In genomic region chr15:67783303-67783702, GRCh38 we compare ENCODE assay signal across 1 cellular context.
TF ChIP-seq lines count a peak whose summit lies in the region.

No MANE protein-coding gene starts in this region.

TF ChIP-seq in GM12878, 131 proteins besides CTCF, POLR2A, EP300 and RAD21 (continued from another document):
- TF ChIP-seq SMAD5 (IDR thresholded peaks at IDR 0.05; ENCODE audit: low read depth) (no peak), IKZF2 (IDR thresholded peaks at IDR 0.05) (peak; percentile 41 to 48; a peak in 3 of 4 replicates), ZBED1 (IDR thresholded peaks at IDR 0.05; ENCODE audit: borderline replicate concordance) (no peak), ZNF24 (IDR thresholded peaks at IDR 0.05) (no peak), ATF7 (IDR thresholded peaks at IDR 0.05; ENCODE audit: low read depth) (no peak; the same call in 1 of the 2 replicates), SMC3 (IDR thresholded peaks at IDR 0.05; ENCODE audit: borderline replicate concordance, low read length) (peak; percentile 64; the same call in 1 of the 2 replicates), NBN (IDR thresholded peaks at IDR 0.05) (peak; percentile 81), PKNOX1 (IDR thresholded peaks at IDR 0.05) (peak; percentile 74), ZSCAN29 (IDR thresholded peaks at IDR 0.05) (no peak), IKZF1 (conservative IDR thresholded peaks at IDR 0.05) (peak; percentile 24; the same call in 1 of the 2 replicates), ELK1 (IDR thresholded peaks at IDR 0.05; ENCODE audit: low read depth, low read length) (no peak), ETV6 (conservative IDR thresholded peaks at IDR 0.05 in 1 of 2, IDR thresholded peaks at IDR 0.05 in 1 of 2; ENCODE audit: borderline replicate concordance in 1 of 2, low read depth in 1 of 2) (peak in 1 of 2 experiments; percentile 48; a peak in 1 of 4 replicates), MYC (IDR thresholded peaks at IDR 0.05; ENCODE audit: insufficient read depth, insufficient read length, insufficient replicate concordance, low read length, severe bottlenecking) (no peak), YY1 (IDR thresholded peaks at IDR 0.05; ENCODE audit: low read depth, low read length) (0 out of 2 replicates have a peak, but pooled peaks have one; percentile 26), HDGF (IDR thresholded peaks at IDR 0.05) (peak; percentile 83; the same call in 1 of the 2 replicates), MTA3 (IDR thresholded peaks at IDR 0.05; ENCODE audit: borderline replicate concordance, low read length) (no peak), GABPA (IDR thresholded peaks at IDR 0.05; ENCODE audit: low read depth) (no peak), NR2C2 (IDR thresholded peaks at IDR 0.05; ENCODE audit: borderline replicate concordance, control insufficient read depth, insufficient read length, low read depth) (no peak), POLR2AphosphoS5 (IDR thresholded peaks at IDR 0.05; ENCODE audit: low read length) (no peak), BCLAF1 (IDR thresholded peaks at IDR 0.05) (no peak), SIN3A (IDR thresholded peaks at IDR 0.05; ENCODE audit: low read depth, low read length) (no peak), PML (IDR thresholded peaks at IDR 0.05; ENCODE audit: low read length) (no peak), WRNIP1 (IDR thresholded peaks at IDR 0.05; ENCODE audit: borderline replicate concordance, low read depth, low read length) (no peak), SREBF1 (IDR thresholded peaks at IDR 0.05; ENCODE audit: low read length) (no peak), ATF2 (IDR thresholded peaks at IDR 0.05; ENCODE audit: low read length) (no peak)
